In the genomic region with DNA sequence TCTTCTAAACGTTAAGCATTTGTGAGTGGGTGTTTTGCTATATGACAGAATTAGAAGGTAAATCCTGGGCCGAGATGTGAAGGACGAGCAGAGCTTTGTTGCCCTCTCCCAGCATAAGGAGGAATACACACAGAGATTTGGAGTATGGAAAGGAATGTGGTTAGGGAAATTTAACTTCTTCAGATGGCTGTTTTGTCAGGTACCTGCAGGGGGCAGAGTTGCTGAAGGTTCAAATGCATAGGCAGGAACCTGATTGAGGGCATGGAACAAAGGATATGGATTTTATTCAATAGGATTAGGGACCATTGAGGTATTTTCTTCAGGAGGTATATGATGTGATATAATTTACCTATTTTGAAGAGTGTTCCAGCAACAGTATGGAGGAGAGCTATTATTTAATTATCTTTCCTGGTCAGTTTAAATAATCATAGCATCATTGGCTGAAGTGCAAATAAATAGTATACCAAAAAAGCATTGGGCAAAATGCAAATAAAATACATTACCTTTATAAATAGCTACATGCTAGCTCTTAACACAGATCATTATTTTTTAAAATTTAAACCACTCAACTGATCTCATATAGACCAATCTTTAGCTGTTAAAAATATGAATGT, we compare ENCODE assay signal across 8 cellular contexts.
DNase-seq lines count a peak whose midpoint lies in the region; ATAC-seq and TF ChIP-seq lines count a peak whose summit lies in the region.

No MANE protein-coding gene starts in this region.

- H3K4me1 ChIP-seq in breast epithelium (no peaks in the 10 kb centered on the region), adipocyte (ENCODE audit: control insufficient read depth, insufficient read depth, low read length) (peaks cover 15% of the 10 kb centered on the region)

- H3K36me3 ChIP-seq in breast epithelium, result no peaks in the 10 kb centered on the region
- no peaks in the 10 kb centered on the region for H3K36me3 ChIP-seq in adipocyte (ENCODE audit: control insufficient read depth, insufficient read depth, low read length, severe bottlenecking)

- H3K4me1 Mint-ChIP-seq in MCF 10A (ENCODE audit: insufficient read depth, unreplicated experiment), result no peaks in the 10 kb centered on the region

- H3K36me3 Mint-ChIP-seq in MCF 10A (ENCODE audit: insufficient read depth, unreplicated experiment), result no peaks in the 10 kb centered on the region

- TF ChIP-seq CTCF in MCF 10A (IDR thresholded peaks at IDR 0.05; ENCODE audit: unreplicated experiment), result peak; percentile 52
- peak in 1 of 3 donors; percentile 16 for TF ChIP-seq CTCF in breast epithelium (IDR thresholded peaks at IDR 0.05)

- no peak for TF ChIP-seq POLR2A in breast epithelium (IDR thresholded peaks at IDR 0.05)

- H3K9ac ChIP-seq in adipocyte (ENCODE audit: low read length), result no peak overlapping the region

- CTCF ChIA-PET in MCF 10A (lab: Yijun Ruan, JAX), result interaction anchor here (0.6 to 1.8 kb wide), 14 partner anchors 9 to 290 kb away, joined by 3 to 8 read pairs (median 3); no protein-coding TSS in a partner anchor

- peak; percentile 79 for ATAC-seq in HG02642 (IDR thresholded peaks at IDR 0.05; ENCODE audit: poor library complexity, unreplicated experiment)
- ATAC-seq in left lobe of liver, result peak; percentile 79
- no peak for ATAC-seq in HG02840 (IDR thresholded peaks at IDR 0.05; ENCODE audit: low FRiP score, unreplicated experiment)

- no TSS peak for BruUV-seq in MCF 10A (replicated peaks; lab: Mats Ljungman, UMichigan)

- no peaks in the 10 kb centered on the region for H3K9me3 ChIP-seq in breast epithelium
- H3K9me3 ChIP-seq in adipocyte (ENCODE audit: control insufficient read depth, low read length), result no peaks in the 10 kb centered on the region

- H3K4me3 ChIP-seq in breast epithelium, result no peak overlapping the region
- no peak overlapping the region for H3K4me3 ChIP-seq in adipocyte (ENCODE audit: low read length)

- H3K27ac Mint-ChIP-seq in MCF 10A (ENCODE audit: low read depth, unreplicated experiment), result no peak overlapping the region

- POLR2A ChIA-PET in MCF 10A (lab: Yijun Ruan, JAX), result interaction anchor here (0.8 to 0.9 kb wide), 2 partner anchors 9 to 13 kb away, joined by 3 read pairs; no protein-coding TSS in a partner anchor

- intact Hi-C loops in MCF 10A (cut with micrococcal nuclease) (no loop called here), breast epithelium (cut with DNase I; ENCODE audit: low total_unique reads) (loop anchor here (10.0 kb wide), 1 partner anchor 510 kb away; no protein-coding TSS in a partner anchor)

- no peaks in the 10 kb centered on the region for H3K27me3 ChIP-seq in breast epithelium
- no peaks in the 10 kb centered on the region for H3K27me3 ChIP-seq in adipocyte (replicated peaks; ENCODE audit: control insufficient read depth, insufficient read depth, low read length)

- no peaks in the 10 kb centered on the region for H3K9me3 Mint-ChIP-seq in MCF 10A (ENCODE audit: unreplicated experiment)

- DNase-seq in MCF 10A (ENCODE audit: unreplicated experiment) (peak; percentile 68), breast epithelium (ENCODE audit: low spot score in 2 of 2) (no peak), NCI-H2029 (lab: John Stamatoyannopoulos, UW) (peak; percentile 25), adipocyte (ENCODE audit: low read depth) (peak; percentile 18), left lobe of liver (ENCODE audit: low spot score) (no peak), occipital lobe (lab: John Stamatoyannopoulos, UW) (no peak)

- H3K27ac ChIP-seq in breast epithelium, result no peak overlapping the region

- no peak overlapping the region for H3K4me3 Mint-ChIP-seq in MCF 10A (ENCODE audit: unreplicated experiment)

- H3K27me3 Mint-ChIP-seq in MCF 10A (ENCODE audit: insufficient read depth, unreplicated experiment), result no peaks in the 10 kb centered on the region

Comparison
In these comparisons a context has a peak if more than half of its experiments do, and no peak if none do; other contexts are left out.
1. DNase-seq: peak in MCF 10A (single experiment), NCI-H2029 (single experiment) and adipocyte (single experiment); none in breast epithelium (0 of 2), left lobe of liver (single experiment) and occipital lobe (single experiment).